19 cellular contexts compared by ENCODE assay signal in genomic region chr17:56230660-56231059, GRCh38.
DNase-seq lines count a peak whose midpoint lies in the region; TF ChIP-seq lines count a peak whose summit lies in the region.
"Had no signal": no experiment of that assay in that cellular context is flagged by ENCODE, and none has a peak within 500 bp of the region (broad histone marks: within the 10 kb centered on the region; RNA-seq: fewer than 3 reads in every experiment).

No MANE protein-coding gene starts in this region.

- no peaks in the 10 kb centered on the region for H3K36me3 ChIP-seq in BLaER1 treated with 17β-estradiol and CSF1 and Interleukin-3, amounts not matched to agents 10 nM and 100 nM
- H3K36me3 ChIP-seq in mammary epithelial cell (ENCODE audit: insufficient read depth, low read length) (no peaks in the 10 kb centered on the region), neural progenitor cell (no peaks in the 10 kb centered on the region), PC-9 (ENCODE audit: low read depth) (no peaks in the 10 kb centered on the region)
- H3K36me3 ChIP-seq: adrenal gland, colonic mucosa, pancreas, uterus had no signal

- POLR2A ChIA-PET in PC-9 (lab: Charles Lee; ENCODE audit: unreplicated experiment), result no interaction called here

- BruUV-seq in mammary epithelial cell (replicated peaks; lab: Mats Ljungman, UMichigan) (no TSS peak), PC-9 (replicated peaks; lab: Mats Ljungman, UMichigan) (no TSS peak)

- no peak overlapping the region for H3K9ac ChIP-seq in BLaER1 treated with 17β-estradiol and CSF1 and Interleukin-3, amounts not matched to agents 10 nM and 100 nM
- H3K9ac ChIP-seq in mammary epithelial cell (ENCODE audit: insufficient read depth, low read length) (no peak overlapping the region), neural progenitor cell (no peak overlapping the region)

- H3K27ac Mint-ChIP-seq in neural progenitor cell, result no peak overlapping the region
- H3K27ac Mint-ChIP-seq in activated T-helper 1 cell treated with anti-CD3 and anti-CD28 coated beads, Interleukin-12 subunit alpha, Interleukin-12 subunit beta, Interleukin-2, Interleukin-4 antibody, amounts not matched to agents 30 ng/mL and 10 ng/mL and 1 ng/mL, durations not matched to agents 14 hours and 24 hours and 36 hours, result no peak overlapping the region
- H3K27ac Mint-ChIP-seq: CD4-positive, alpha-beta T cell; stimulated activated naive CD8-positive, alpha-beta T cell treated with anti-CD3 and anti-CD28 coated beads, Interleukin-15, Interleukin-2, amounts not matched to agents 100 ng/mL and 50 ng/mL, for 24 hours had no signal

- dilution Hi-C loops in mammary epithelial cell (cut with HindIII; ENCODE audit: low sequenced_read_pairs), result no loop called here

- H3K27me3 Mint-ChIP-seq in neural progenitor cell (ENCODE audit: insufficient read depth, low read depth), result no peaks in the 10 kb centered on the region
- H3K27me3 Mint-ChIP-seq in activated T-helper 1 cell treated with anti-CD3 and anti-CD28 coated beads, Interleukin-12 subunit alpha, Interleukin-12 subunit beta, Interleukin-2, Interleukin-4 antibody, amounts not matched to agents 30 ng/mL and 10 ng/mL and 1 ng/mL, durations not matched to agents 14 hours and 24 hours and 36 hours (ENCODE audit: insufficient read depth), result peaks cover 2% of the 10 kb centered on the region
- H3K27me3 Mint-ChIP-seq: CD4-positive, alpha-beta T cell had no signal

- H3K4me3 ChIP-seq in BLaER1 treated with 17β-estradiol and CSF1 and Interleukin-3, amounts not matched to agents 10 nM and 100 nM, result no peak overlapping the region
- H3K4me3 ChIP-seq in mammary epithelial cell (replicated peaks in 1 of 3; ENCODE audit: insufficient read depth in 1 of 3, low read depth in 2 of 3, low read length in 3 of 3) (no peak overlapping the region), neural progenitor cell (no peak overlapping the region), PC-9 (no peak overlapping the region)
- H3K4me3 ChIP-seq: adrenal gland, colonic mucosa, mucosa of descending colon, pancreas, uterus had no signal

- intact Hi-C loops in mammary epithelial cell (cut with micrococcal nuclease) (no loop called here), PC-9 (cut with micrococcal nuclease; ENCODE audit: unreplicated experiment) (no loop called here)
- intact Hi-C loops in activated T-helper 1 cell treated with anti-CD3 and anti-CD28 coated beads, Interleukin-12 subunit alpha, Interleukin-12 subunit beta, Interleukin-2, Interleukin-4 antibody, amounts not matched to agents 30 ng/mL and 10 ng/mL and 1 ng/mL, durations not matched to agents 14 hours and 24 hours and 36 hours (cut with micrococcal nuclease), result no loop called here

- peaks cover 4% of the 10 kb centered on the region for H3K9me3 Mint-ChIP-seq in neural progenitor cell
- H3K9me3 Mint-ChIP-seq in activated T-helper 1 cell treated with anti-CD3 and anti-CD28 coated beads, Interleukin-12 subunit alpha, Interleukin-12 subunit beta, Interleukin-2, Interleukin-4 antibody, amounts not matched to agents 30 ng/mL and 10 ng/mL and 1 ng/mL, durations not matched to agents 14 hours and 24 hours and 36 hours, result no peaks in the 10 kb centered on the region
- H3K9me3 Mint-ChIP-seq: CD4-positive, alpha-beta T cell; stimulated activated naive CD8-positive, alpha-beta T cell treated with anti-CD3 and anti-CD28 coated beads, Interleukin-15, Interleukin-2, amounts not matched to agents 100 ng/mL and 50 ng/mL, for 24 hours had no signal

- DNase-seq in KBM-7 (peak; percentile 34), mammary epithelial cell (no peak), neural progenitor cell (ENCODE audit: low spot score) (no peak), DMS153 treated with DMSO at 0.1 percent for 48 hours (lab: John Stamatoyannopoulos, UW; ENCODE audit: unreplicated experiment) (no peak), PC-9 (no peak)
- DNase-seq in activated T-helper 1 cell treated with anti-CD3 and anti-CD28 coated beads, Interleukin-12 subunit alpha, Interleukin-12 subunit beta, Interleukin-2, Interleukin-4 antibody, amounts not matched to agents 30 ng/mL and 10 ng/mL and 1 ng/mL, durations not matched to agents 14 hours and 24 hours and 36 hours (ENCODE audit: low spot score), result no peak
- DNase-seq in NK-92 treated with Interleukin-12 subunit alpha and Interleukin-12 subunit beta, amount 100 ng/mL, for 24 hours (lab: John Stamatoyannopoulos, UW), result no peak
- DNase-seq: activated CD4-positive, alpha-beta T cell treated with anti-CD3 and anti-CD28 coated beads, Interleukin-2, amount 50 U/mL, for 1 hour; activated T-cell treated with anti-CD3 and anti-CD28 coated beads, Interleukin-2, amount 50 U/mL, for 48 hours; adrenal gland; CD4-positive, alpha-beta T cell; colonic mucosa; MM.1S; mucosa of descending colon; NCI-H82; pancreas; uterus had no signal

- H3K79me2 ChIP-seq in mammary epithelial cell (ENCODE audit: insufficient read depth, low read length) (no peaks in the 10 kb centered on the region), neural progenitor cell (ENCODE audit: low read depth) (no peaks in the 10 kb centered on the region), PC-9 (ENCODE audit: low read depth) (no peaks in the 10 kb centered on the region)

- no peak overlapping the region for H3K27ac ChIP-seq in BLaER1 treated with 17β-estradiol and CSF1 and Interleukin-3, amounts not matched to agents 10 nM and 100 nM
- H3K27ac ChIP-seq in mammary epithelial cell (ENCODE audit: insufficient read depth, low read depth, low read length) (no peak overlapping the region), neural progenitor cell (no peak overlapping the region), PC-9 (no peak overlapping the region)
- H3K27ac ChIP-seq: adrenal gland, colonic mucosa, pancreas, uterus had no signal

- WGBS in mammary epithelial cell (ENCODE audit: low coverage, missing lambda C conversion rate), result 4% methylated on average over 4 of the region's 4 CpGs

- H3F3A ChIP-seq in neural progenitor cell (ENCODE audit: low read depth) (peaks cover 3% of the 10 kb centered on the region), PC-9 (ENCODE audit: insufficient read depth, low read depth) (no peaks in the 10 kb centered on the region)

- H2AFZ ChIP-seq in mammary epithelial cell (ENCODE audit: low read depth, low read length) (peak overlapping the region; percentile 73), neural progenitor cell (replicated peaks) (peak overlapping the region; percentile 54), PC-9 (no peak overlapping the region)

- peaks cover 0 to 12% (median 4%) of the 10 kb centered on the region in 11 experiments; a peak in 7 of 22 replicates for H3K9me3 ChIP-seq in BLaER1 treated with 17β-estradiol and CSF1 and Interleukin-3, amounts not matched to agents 10 nM and 100 nM (replicated peaks in 1 of 11)
- H3K9me3 ChIP-seq in mammary epithelial cell (replicated peaks; ENCODE audit: insufficient read depth, low read length) (no peaks in the 10 kb centered on the region), neural progenitor cell (ENCODE audit: low read depth) (no peaks in the 10 kb centered on the region), PC-9 (ENCODE audit: insufficient read depth, low read depth) (no peaks in the 10 kb centered on the region)
- H3K9me3 ChIP-seq: adrenal gland, colonic mucosa, mucosa of descending colon, pancreas, uterus had no signal

- in situ Hi-C loops in KBM-7 (cut with MboI; ENCODE audit: low pct_unique_long_range_greater_than_20kb, low sequenced_read_pairs) (no loop called here), mammary epithelial cell (cut with MboI; ENCODE audit: low sequenced_read_pairs in 2 of 2) (no loop called here)

- CTCF ChIA-PET in mammary epithelial cell (lab: Charles Lee; ENCODE audit: low non-redundant PET), result no interaction called here
- CTCF ChIA-PET in PC-9 (lab: Charles Lee), result no interaction called here

- H3K4me2 ChIP-seq in BLaER1 treated with 17β-estradiol and CSF1 and Interleukin-3, amounts not matched to agents 10 nM and 100 nM, result peak overlapping the region; percentile 39 to 61 (median 50); a peak in 21 of 22 replicates
- H3K4me2 ChIP-seq in mammary epithelial cell (ENCODE audit: insufficient read depth, low read depth, low read length) (peak overlapping the region; percentile 57), neural progenitor cell (no peak overlapping the region), PC-9 (no peak overlapping the region)

- no peak overlapping the region for H3K4me3 Mint-ChIP-seq in neural progenitor cell
- no peak overlapping the region for H3K4me3 Mint-ChIP-seq in activated T-helper 1 cell treated with anti-CD3 and anti-CD28 coated beads, Interleukin-12 subunit alpha, Interleukin-12 subunit beta, Interleukin-2, Interleukin-4 antibody, amounts not matched to agents 30 ng/mL and 10 ng/mL and 1 ng/mL, durations not matched to agents 14 hours and 24 hours and 36 hours
- H3K4me3 Mint-ChIP-seq: CD4-positive, alpha-beta T cell; stimulated activated naive CD8-positive, alpha-beta T cell treated with anti-CD3 and anti-CD28 coated beads, Interleukin-15, Interleukin-2, amounts not matched to agents 100 ng/mL and 50 ng/mL, for 24 hours had no signal

- no peaks in the 10 kb centered on the region for H4K20me1 ChIP-seq in BLaER1 treated with 17β-estradiol and CSF1 and Interleukin-3, amounts not matched to agents 10 nM and 100 nM
- H4K20me1 ChIP-seq in mammary epithelial cell (ENCODE audit: insufficient read depth, low read length) (no peaks in the 10 kb centered on the region), neural progenitor cell (ENCODE audit: low read depth) (no peaks in the 10 kb centered on the region), PC-9 (ENCODE audit: insufficient read depth) (no peaks in the 10 kb centered on the region)

- no peaks in the 10 kb centered on the region for H3K36me3 Mint-ChIP-seq in neural progenitor cell
- H3K36me3 Mint-ChIP-seq in activated T-helper 1 cell treated with anti-CD3 and anti-CD28 coated beads, Interleukin-12 subunit alpha, Interleukin-12 subunit beta, Interleukin-2, Interleukin-4 antibody, amounts not matched to agents 30 ng/mL and 10 ng/mL and 1 ng/mL, durations not matched to agents 14 hours and 24 hours and 36 hours (ENCODE audit: low read depth), result no peaks in the 10 kb centered on the region

- no peaks in the 10 kb centered on the region for H3K27me3 ChIP-seq in BLaER1 treated with 17β-estradiol and CSF1 and Interleukin-3, amounts not matched to agents 10 nM and 100 nM
- H3K27me3 ChIP-seq in mammary epithelial cell (ENCODE audit: insufficient read depth, low read length), result no peaks in the 10 kb centered on the region
- no peaks in the 10 kb centered on the region for H3K27me3 ChIP-seq in neural progenitor cell
- H3K27me3 ChIP-seq in PC-9 (ENCODE audit: insufficient read depth, low read depth), result no peaks in the 10 kb centered on the region
- H3K27me3 ChIP-seq: adrenal gland, colonic mucosa, pancreas, uterus had no signal

- H3K4me1 ChIP-seq in BLaER1 treated with 17β-estradiol and CSF1 and Interleukin-3, amounts not matched to agents 10 nM and 100 nM, result peaks cover 10 to 16% (median 13%) of the 10 kb centered on the region in 10 experiments; a peak in 19 of 20 replicates
- H3K4me1 ChIP-seq in mammary epithelial cell (ENCODE audit: insufficient read depth, low read length), result peaks cover 4% of the 10 kb centered on the region
- H3K4me1 ChIP-seq in neural progenitor cell, result peaks cover 10% of the 10 kb centered on the region
- no peaks in the 10 kb centered on the region for H3K4me1 ChIP-seq in PC-9 (replicated peaks; ENCODE audit: insufficient read depth)
- H3K4me1 ChIP-seq: adrenal gland, colonic mucosa, pancreas, uterus had no signal

- H3K9me2 ChIP-seq in PC-9 (ENCODE audit: insufficient read depth), result no peaks in the 10 kb centered on the region

- peaks cover 15% of the 10 kb centered on the region for H3K4me1 Mint-ChIP-seq in neural progenitor cell
- no peaks in the 10 kb centered on the region for H3K4me1 Mint-ChIP-seq in activated T-helper 1 cell treated with anti-CD3 and anti-CD28 coated beads, Interleukin-12 subunit alpha, Interleukin-12 subunit beta, Interleukin-2, Interleukin-4 antibody, amounts not matched to agents 30 ng/mL and 10 ng/mL and 1 ng/mL, durations not matched to agents 14 hours and 24 hours and 36 hours (ENCODE audit: low read depth)

- TF ChIP-seq CTCF in mammary epithelial cell (conservative IDR thresholded peaks at IDR 0.05 in 1 of 2, IDR thresholded peaks at IDR 0.05 in 1 of 2; ENCODE audit: extremely low read depth in 1 of 2, insufficient read depth in 1 of 2, low read depth in 1 of 2, low read length in 2 of 2) (no peak), neural progenitor cell (IDR thresholded peaks at IDR 0.05) (no peak), PC-9 (conservative IDR thresholded peaks at IDR 0.05) (no peak)

Comparison
In these comparisons a context has a peak if more than half of its experiments do, and no peak if none do; other contexts are left out.
1. H3K4me2 ChIP-seq: peak in BLaER1 treated with 17β-estradiol and CSF1 and Interleukin-3, amounts not matched to agents 10 nM and 100 nM (11 of 11) and mammary epithelial cell (single experiment); none in neural progenitor cell (single experiment) and PC-9 (single experiment).